ENCODE assay signal across 40 cellular contexts in genomic region chr6:116858060-116858459, GRCh38. TPM values are rescaled to one million over a fixed set of nuclear protein-coding genes. Genes with fewer than 3 reads are reported as not detected.
"Had no signal": no experiment of that assay in that cellular context is flagged by ENCODE, and none has a peak within 500 bp of the region (broad histone marks: within the 10 kb centered on the region; RNA-seq: fewer than 3 reads in every experiment).

No MANE protein-coding gene starts in this region.

- H3K27me3 ChIP-seq: MG63 had no signal

- H3K36me3 ChIP-seq: MG63 had no signal

- H3K4me3 ChIP-seq: MG63 had no signal

- DNase-seq: Karpas-422, Kasumi-1, MG63, MM.1S, MV-4-11, NCI-H1048, NCI-H1092, NCI-H1092 treated with DMSO at 0.1 percent for 48 hours, NCI-H1105, NCI-H1105 treated with DMSO at 0.1 percent for 48 hours, NCI-H1417, NCI-H1417 treated with DMSO at 0.1 percent for 48 hours, NCI-H1436, NCI-H1436 treated with DMSO at 0.1 percent for 48 hours, NCI-H146, NCI-H1694, NCI-H1694 treated with DMSO at 0.1 percent for 48 hours, NCI-H187, NCI-H187 treated with DMSO at 0.1 percent for 48 hours, NCI-H1930, NCI-H2029, NCI-H2029 treated with DMSO at 0.1 percent for 48 hours, NCI-H2081, NCI-H2081 treated with DMSO at 0.1 percent for 48 hours, NCI-H2107, NCI-H2171, NCI-H2171 treated with DMSO at 0.1 percent for 48 hours, NCI-H2227 treated with DMSO at 0.1 percent for 48 hours, NCI-H226, NCI-H345, NCI-H446, NCI-H446 treated with DMSO at 0.1 percent for 48 hours, NCI-H510A, NCI-H510A treated with DMSO at 0.1 percent for 48 hours, NCI-H524, NCI-H524 treated with DMSO at 0.1 percent for 48 hours had no signal

- H3K9me3 ChIP-seq: MG63 had no signal

RNA-seq across cellular contexts. Expression of gene RFX6, which starts 19.0 kb away (rescaled TPM):
- total RNA-seq: LHCN-M2, M059J, MCF 10A, NCI-H460 had no signal

RNA-seq across cellular contexts. Expression of gene GPRC6A, which starts 29.2 kb away (rescaled TPM):
- total RNA-seq: LHCN-M2, M059J, MCF 10A, NCI-H460 had no signal
